1 cellular context compared by ENCODE assay signal in the genomic region with DNA sequence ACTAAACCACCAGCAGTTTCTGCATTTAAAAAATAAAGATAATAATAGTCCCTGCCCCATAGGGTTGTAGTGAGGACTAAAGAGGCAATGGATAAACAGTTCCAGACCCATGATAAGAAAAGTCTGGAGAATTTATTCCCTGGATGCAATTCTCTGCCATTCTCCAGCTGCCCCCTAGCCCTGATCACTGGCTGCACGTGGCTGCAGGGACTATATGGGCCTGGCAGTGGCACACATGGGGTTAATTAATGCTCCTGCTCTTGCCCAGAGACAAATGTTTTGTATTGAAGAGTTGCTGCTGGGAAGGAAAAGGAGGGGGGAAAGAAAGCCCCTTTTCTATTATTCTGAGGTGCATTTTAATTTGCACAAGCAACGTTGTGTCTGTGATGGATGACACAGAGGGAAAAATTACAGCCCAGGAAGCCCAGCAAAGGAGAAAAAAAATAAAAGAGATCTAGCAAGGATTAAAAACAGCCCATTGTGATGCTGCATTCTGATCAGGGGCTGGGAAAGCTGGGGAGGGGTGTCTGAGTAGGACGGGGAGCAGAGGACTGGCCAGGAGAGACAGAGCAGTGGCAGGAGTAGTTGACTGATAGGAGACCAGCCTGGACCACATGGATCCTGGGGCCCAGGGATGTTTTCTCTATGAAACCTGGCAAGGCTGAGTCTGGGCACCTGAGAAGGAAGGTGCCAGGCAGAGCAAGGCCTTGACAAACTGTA.
TF ChIP-seq lines count a peak whose summit lies in the region.

No MANE protein-coding gene starts in this region.

TF ChIP-seq in GM23338, 12 proteins besides CTCF, POLR2A, EP300 and RAD21 (continued from another document):
- TF ChIP-seq REST (IDR thresholded peaks at IDR 0.05; ENCODE audit: unreplicated experiment): no peak
- no peak for TF ChIP-seq EZH2phosphoT487 (IDR thresholded peaks at IDR 0.05; ENCODE audit: unreplicated experiment)
- TF ChIP-seq JUNB (IDR thresholded peaks at IDR 0.05; ENCODE audit: unreplicated experiment): no peak
- no peak for TF ChIP-seq POLR2AphosphoS5 (IDR thresholded peaks at IDR 0.05; ENCODE audit: low read depth)
- no peak for TF ChIP-seq STAT1 (IDR thresholded peaks at IDR 0.05; ENCODE audit: unreplicated experiment)
- TF ChIP-seq EZH2 (IDR thresholded peaks at IDR 0.05; ENCODE audit: low read depth, unreplicated experiment): no peak
- TF ChIP-seq, protein P1, sequence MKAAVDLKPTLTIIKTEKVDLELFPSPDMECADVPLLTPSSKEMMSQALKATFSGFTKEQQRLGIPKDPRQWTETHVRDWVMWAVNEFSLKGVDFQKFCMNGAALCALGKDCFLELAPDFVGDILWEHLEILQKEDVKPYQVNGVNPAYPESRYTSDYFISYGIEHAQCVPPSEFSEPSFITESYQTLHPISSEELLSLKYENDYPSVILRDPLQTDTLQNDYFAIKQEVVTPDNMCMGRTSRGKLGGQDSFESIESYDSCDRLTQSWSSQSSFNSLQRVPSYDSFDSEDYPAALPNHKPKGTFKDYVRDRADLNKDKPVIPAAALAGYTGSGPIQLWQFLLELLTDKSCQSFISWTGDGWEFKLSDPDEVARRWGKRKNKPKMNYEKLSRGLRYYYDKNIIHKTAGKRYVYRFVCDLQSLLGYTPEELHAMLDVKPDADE (IDR thresholded peaks at IDR 0.05): no peak
